Comparison of ENCODE assay signal across 8 cellular contexts in genomic region chr10:62244785-62245595, GRCh38. TPM values are rescaled to one million over a fixed set of nuclear protein-coding genes. Genes with fewer than 3 reads are reported as not detected.
DNase-seq lines count a peak whose midpoint lies in the region; ATAC-seq and TF ChIP-seq lines count a peak whose summit lies in the region.

No MANE protein-coding gene starts in this region.

- H3K9me3 Mint-ChIP-seq in naive thymus-derived CD4-positive, alpha-beta T cell: no peaks in the 10 kb centered on the region

- H3K4me3 ChIP-seq in epithelial cell of esophagus (ENCODE audit: low read length): no peak overlapping the region
- no peak overlapping the region for H3K4me3 ChIP-seq in naive thymus-derived CD4-positive, alpha-beta T cell (ENCODE audit: low read length)

- POLR2A ChIA-PET in naive thymus-derived CD4-positive, alpha-beta T cell (lab: Charles Lee): interaction anchor here (0.7 to 1.8 kb wide), 9 partner anchors 16 to 494 kb away, joined by 3 to 20 read pairs (median 3); no protein-coding TSS in a partner anchor

- peak; percentile 41 for DNase-seq in AG08395 (ENCODE audit: low spot score)
- peak; percentile 21 for DNase-seq in NCI-H2029 treated with DMSO at 0.1 percent for 48 hours (lab: John Stamatoyannopoulos, UW)
- DNase-seq in epithelial cell of esophagus (ENCODE audit: low read depth): peak; percentile 78
- DNase-seq in naive thymus-derived CD4-positive, alpha-beta T cell: peak in 8 of 9 donors; percentile 35 to 80 (median 68)
- DNase-seq in epidermal melanocyte (ENCODE audit: insufficient read length, low spot score): no peak

- H3K27ac Mint-ChIP-seq in naive thymus-derived CD4-positive, alpha-beta T cell: peak overlapping the region in 8 of 9 donors; percentile 6 to 85 (median 53)

- peak; percentile 68 for TF ChIP-seq CTCF in GM12874 (IDR thresholded peaks at IDR 0.05; ENCODE audit: insufficient read depth, low read depth, low read length)
- TF ChIP-seq CTCF in epithelial cell of esophagus (IDR thresholded peaks at IDR 0.05; ENCODE audit: insufficient read depth, low read depth, low read length, missing control alignments): peak; percentile 94

- H3K27me3 ChIP-seq in naive thymus-derived CD4-positive, alpha-beta T cell (ENCODE audit: control insufficient read depth in 2 of 2, insufficient read depth in 2 of 2, low read length in 2 of 2): no peaks in the 10 kb centered on the region

- no peaks in the 10 kb centered on the region for H3K27me3 Mint-ChIP-seq in naive thymus-derived CD4-positive, alpha-beta T cell

- no peaks in the 10 kb centered on the region for H3K36me3 ChIP-seq in naive thymus-derived CD4-positive, alpha-beta T cell (ENCODE audit: control insufficient read depth in 2 of 3, insufficient read depth in 3 of 3, low read length in 3 of 3)

- peaks cover 5 to 9% of the 10 kb centered on the region in 2 donors for H3K4me1 ChIP-seq in naive thymus-derived CD4-positive, alpha-beta T cell (ENCODE audit: control insufficient read depth in 2 of 2, insufficient read depth in 2 of 2, low read length in 2 of 2)

- ATAC-seq in HG02763 (IDR thresholded peaks at IDR 0.05; ENCODE audit: unreplicated experiment): peak; percentile 58
- ATAC-seq in activated CD4-positive, CD25-positive, alpha-beta regulatory T cell treated with anti-CD3 and anti-CD28 coated beads, Interleukin-2, amount 50 U/mL, for 24 hours: peak; percentile 49 to 63
- ATAC-seq in naive thymus-derived CD4-positive, alpha-beta T cell: peak; percentile 94

- no peak overlapping the region for H3K27ac ChIP-seq in naive thymus-derived CD4-positive, alpha-beta T cell (ENCODE audit: low read depth, low read length)

- H3K4me1 Mint-ChIP-seq in naive thymus-derived CD4-positive, alpha-beta T cell: peaks cover 9 to 36% (median 29%) of the 10 kb centered on the region in 7 donors

- no peaks in the 10 kb centered on the region for H3K9me3 ChIP-seq in naive thymus-derived CD4-positive, alpha-beta T cell (ENCODE audit: control insufficient read depth in 2 of 3, low read length in 3 of 3)

- intact Hi-C loops in naive thymus-derived CD4-positive, alpha-beta T cell (cut with micrococcal nuclease): loop anchor here (1.0 to 10.0 kb wide), 10 partner anchors 62 to 494 kb away; no protein-coding TSS in a partner anchor

- peak overlapping the region in 6 of 10 donors; percentile 16 to 64 (median 42) for H3K4me3 Mint-ChIP-seq in naive thymus-derived CD4-positive, alpha-beta T cell

- peaks cover 0 to 6% (median 0%) of the 10 kb centered on the region in 5 donors for H3K36me3 Mint-ChIP-seq in naive thymus-derived CD4-positive, alpha-beta T cell

- CTCF ChIA-PET in naive thymus-derived CD4-positive, alpha-beta T cell (lab: Charles Lee): interaction anchor here (0.5 to 7.9 kb wide), 37 partner anchors 8 to 494 kb away, joined by 3 to 112 read pairs (median 4); partner anchors contain the start of gene ARID5B

RNA-seq across cellular contexts. Expression of gene RTKN2, which starts 23.7 kb away (rescaled TPM):
- total RNA-seq in naive thymus-derived CD4-positive, alpha-beta T cell: 1 to 10 TPM; 1.4 to 7.8 (median 3.0) TPM
- 1 to 10 TPM; 1.7 to 5.1 TPM for polyA plus RNA-seq in naive thymus-derived CD4-positive, alpha-beta T cell
